1 cellular context compared by ENCODE assay signal in genomic region chr1:119330940-119331263, GRCh38.
TF ChIP-seq lines count a peak whose summit lies in the region.

No MANE protein-coding gene starts in this region.

TF ChIP-seq in SK-N-SH, 30 proteins besides CTCF, POLR2A, EP300 and RAD21 (continued from another document):
- TF ChIP-seq REST (IDR thresholded peaks at IDR 0.05; ENCODE audit: low read depth, low read length) = no peak
